2 cellular contexts compared by ENCODE assay signal in genomic region chr2:79916285-79916684, GRCh38.
TF ChIP-seq lines count a peak whose summit lies in the region.

No MANE protein-coding gene starts in this region.

TF ChIP-seq in HepG2, 621 proteins besides CTCF, POLR2A, EP300 and RAD21 (continued from another document and continues in another):
- TF ChIP-seq STAT6 (CRISPR knock-in tag; IDR thresholded peaks at IDR 0.05; ENCODE audit: borderline replicate concordance): no peak
- TF ChIP-seq ZMYM4 (CRISPR knock-in tag; IDR thresholded peaks at IDR 0.05): no peak
- TF ChIP-seq HNRNPK (IDR thresholded peaks at IDR 0.05; ENCODE audit: low read depth, low read length, poor library complexity, severe bottlenecking): peak; percentile 93
- TF ChIP-seq MYPOP (CRISPR knock-in tag; IDR thresholded peaks at IDR 0.05): no peak
- TF ChIP-seq GTF2F1 (IDR thresholded peaks at IDR 0.05; ENCODE audit: low read length): no peak
- TF ChIP-seq PCBP2 (optimal IDR thresholded peaks at IDR 0.05; ENCODE audit: low read depth, low read length, poor library complexity, severe bottlenecking): peak; percentile 39
- no peak for TF ChIP-seq IRX3 (CRISPR knock-in tag; IDR thresholded peaks at IDR 0.05; ENCODE audit: borderline replicate concordance, low read depth)
- TF ChIP-seq, protein P1, sequence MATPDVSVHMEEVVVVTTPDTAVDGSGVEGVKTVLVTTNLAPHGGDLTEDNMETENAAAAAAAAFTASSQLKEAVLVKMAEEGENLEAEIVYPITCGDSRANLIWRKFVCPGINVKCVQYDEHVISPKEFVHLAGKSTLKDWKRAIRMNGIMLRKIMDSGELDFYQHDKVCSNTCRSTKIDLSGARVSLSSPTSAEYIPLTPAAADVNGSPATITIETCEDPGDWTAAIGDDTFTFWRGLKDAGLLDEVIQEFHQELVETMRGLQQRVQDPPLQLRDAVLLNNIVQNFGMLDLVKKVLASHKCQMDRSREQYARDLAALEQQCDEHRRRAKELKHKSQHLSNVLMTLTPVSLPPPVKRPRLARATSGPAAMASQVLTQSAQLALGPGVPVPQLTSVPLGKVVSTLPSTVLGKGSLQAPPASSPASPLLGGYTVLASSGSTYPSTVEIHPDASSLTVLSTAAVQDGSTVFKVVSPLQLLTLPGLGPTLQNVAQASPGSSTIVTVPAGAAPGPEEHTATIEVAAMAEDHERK (CRISPR knock-in tag; IDR thresholded peaks at IDR 0.05; ENCODE audit: low read depth): no peak
- TF ChIP-seq, protein P2, sequence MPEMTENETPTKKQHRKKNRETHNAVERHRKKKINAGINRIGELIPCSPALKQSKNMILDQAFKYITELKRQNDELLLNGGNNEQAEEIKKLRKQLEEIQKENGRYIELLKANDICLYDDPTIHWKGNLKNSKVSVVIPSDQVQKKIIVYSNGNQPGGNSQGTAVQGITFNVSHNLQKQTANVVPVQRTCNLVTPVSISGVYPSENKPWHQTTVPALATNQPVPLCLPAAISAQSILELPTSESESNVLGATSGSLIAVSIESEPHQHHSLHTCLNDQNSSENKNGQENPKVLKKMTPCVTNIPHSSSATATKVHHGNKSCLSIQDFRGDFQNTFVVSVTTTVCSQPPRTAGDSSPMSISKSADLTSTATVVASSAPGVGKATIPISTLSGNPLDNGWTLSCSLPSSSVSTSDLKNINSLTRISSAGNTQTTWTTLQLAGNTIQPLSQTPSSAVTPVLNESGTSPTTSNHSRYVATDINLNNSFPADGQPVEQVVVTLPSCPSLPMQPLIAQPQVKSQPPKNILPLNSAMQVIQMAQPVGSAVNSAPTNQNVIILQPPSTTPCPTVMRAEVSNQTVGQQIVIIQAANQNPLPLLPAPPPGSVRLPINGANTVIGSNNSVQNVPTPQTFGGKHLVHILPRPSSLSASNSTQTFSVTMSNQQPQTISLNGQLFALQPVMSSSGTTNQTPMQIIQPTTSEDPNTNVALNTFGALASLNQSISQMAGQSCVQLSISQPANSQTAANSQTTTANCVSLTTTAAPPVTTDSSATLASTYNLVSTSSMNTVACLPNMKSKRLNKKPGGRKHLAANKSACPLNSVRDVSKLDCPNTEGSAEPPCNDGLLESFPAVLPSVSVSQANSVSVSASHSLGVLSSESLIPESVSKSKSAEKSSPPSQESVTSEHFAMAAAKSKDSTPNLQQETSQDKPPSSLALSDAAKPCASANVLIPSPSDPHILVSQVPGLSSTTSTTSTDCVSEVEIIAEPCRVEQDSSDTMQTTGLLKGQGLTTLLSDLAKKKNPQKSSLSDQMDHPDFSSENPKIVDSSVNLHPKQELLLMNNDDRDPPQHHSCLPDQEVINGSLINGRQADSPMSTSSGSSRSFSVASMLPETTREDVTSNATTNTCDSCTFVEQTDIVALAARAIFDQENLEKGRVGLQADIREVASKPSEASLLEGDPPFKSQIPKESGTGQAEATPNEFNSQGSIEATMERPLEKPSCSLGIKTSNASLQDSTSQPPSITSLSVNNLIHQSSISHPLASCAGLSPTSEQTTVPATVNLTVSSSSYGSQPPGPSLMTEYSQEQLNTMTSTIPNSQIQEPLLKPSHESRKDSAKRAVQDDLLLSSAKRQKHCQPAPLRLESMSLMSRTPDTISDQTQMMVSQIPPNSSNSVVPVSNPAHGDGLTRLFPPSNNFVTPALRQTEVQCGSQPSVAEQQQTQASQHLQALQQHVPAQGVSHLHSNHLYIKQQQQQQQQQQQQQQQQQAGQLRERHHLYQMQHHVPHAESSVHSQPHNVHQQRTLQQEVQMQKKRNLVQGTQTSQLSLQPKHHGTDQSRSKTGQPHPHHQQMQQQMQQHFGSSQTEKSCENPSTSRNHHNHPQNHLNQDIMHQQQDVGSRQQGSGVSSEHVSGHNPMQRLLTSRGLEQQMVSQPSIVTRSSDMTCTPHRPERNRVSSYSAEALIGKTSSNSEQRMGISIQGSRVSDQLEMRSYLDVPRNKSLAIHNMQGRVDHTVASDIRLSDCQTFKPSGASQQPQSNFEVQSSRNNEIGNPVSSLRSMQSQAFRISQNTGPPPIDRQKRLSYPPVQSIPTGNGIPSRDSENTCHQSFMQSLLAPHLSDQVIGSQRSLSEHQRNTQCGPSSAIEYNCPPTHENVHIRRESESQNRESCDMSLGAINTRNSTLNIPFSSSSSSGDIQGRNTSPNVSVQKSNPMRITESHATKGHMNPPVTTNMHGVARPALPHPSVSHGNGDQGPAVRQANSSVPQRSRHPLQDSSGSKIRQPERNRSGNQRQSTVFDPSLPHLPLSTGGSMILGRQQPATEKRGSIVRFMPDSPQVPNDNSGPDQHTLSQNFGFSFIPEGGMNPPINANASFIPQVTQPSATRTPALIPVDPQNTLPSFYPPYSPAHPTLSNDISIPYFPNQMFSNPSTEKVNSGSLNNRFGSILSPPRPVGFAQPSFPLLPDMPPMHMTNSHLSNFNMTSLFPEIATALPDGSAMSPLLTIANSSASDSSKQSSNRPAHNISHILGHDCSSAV (CRISPR knock-in tag; IDR thresholded peaks at IDR 0.05; ENCODE audit: borderline replicate concordance): no peak
- 0 out of 2 replicates have a peak, but pooled peaks have one; percentile 42 for TF ChIP-seq PCBP1 (IDR thresholded peaks at IDR 0.05; ENCODE audit: borderline replicate concordance, low read depth, low read length)

TF ChIP-seq in WTC11, 78 proteins besides CTCF, POLR2A, EP300 and RAD21 (continued from another document):
- TF ChIP-seq AFF4 (CRISPR knock-in tag; IDR thresholded peaks at IDR 0.05; ENCODE audit: borderline replicate concordance): no peak
- TF ChIP-seq ZNF263 (CRISPR knock-in tag; IDR thresholded peaks at IDR 0.05; ENCODE audit: low read depth): no peak
- no peak for TF ChIP-seq ZNF317 (CRISPR knock-in tag; IDR thresholded peaks at IDR 0.05; ENCODE audit: borderline replicate concordance, low read depth)
- no peak for TF ChIP-seq STAT6 (CRISPR knock-in tag; conservative IDR thresholded peaks at IDR 0.05; ENCODE audit: low read depth)
- no peak for TF ChIP-seq E2F4 (CRISPR knock-in tag; IDR thresholded peaks at IDR 0.05; ENCODE audit: borderline replicate concordance, low read depth)
- no peak for TF ChIP-seq ZNF423 (CRISPR knock-in tag; IDR thresholded peaks at IDR 0.05)
- TF ChIP-seq, protein P3, sequence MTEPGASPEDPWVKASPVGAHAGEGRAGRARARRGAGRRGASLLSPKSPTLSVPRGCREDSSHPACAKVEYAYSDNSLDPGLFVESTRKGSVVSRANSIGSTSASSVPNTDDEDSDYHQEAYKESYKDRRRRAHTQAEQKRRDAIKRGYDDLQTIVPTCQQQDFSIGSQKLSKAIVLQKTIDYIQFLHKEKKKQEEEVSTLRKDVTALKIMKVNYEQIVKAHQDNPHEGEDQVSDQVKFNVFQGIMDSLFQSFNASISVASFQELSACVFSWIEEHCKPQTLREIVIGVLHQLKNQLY (CRISPR knock-in tag; IDR thresholded peaks at IDR 0.05): no peak
- no peak for TF ChIP-seq TCF7 (CRISPR knock-in tag; IDR thresholded peaks at IDR 0.05; ENCODE audit: low read depth)
